ENCODE assay signal across 11 cellular contexts in genomic region chr1:11465307-11465706, GRCh38. TPM values are rescaled to one million over a fixed set of nuclear protein-coding genes. Genes with fewer than 3 reads are reported as not detected.
"Had no signal": no experiment of that assay in that cellular context is flagged by ENCODE, and none has a peak within 500 bp of the region (broad histone marks: within the 10 kb centered on the region; RNA-seq: fewer than 3 reads in every experiment).

No MANE protein-coding gene starts in this region.

- H2AFZ ChIP-seq: GM23248, GM23338 had no signal

- H3K4me2 ChIP-seq: GM23338 had no signal

- ATAC-seq: GM23338, HCT116 had no signal

- H3K4me3 ChIP-seq: GM23248, GM23338, HAP-1 had no signal

- H3K36me3 ChIP-seq: HAP-1 had no signal

- FAIRE-seq: H1, H54 had no signal

- DNase-seq: GM23248, GOT3, H7, H9, HCEC 1CT, HFFc6 had no signal

- H3K4me1 ChIP-seq: HAP-1 had no signal

- H3K9ac ChIP-seq: GM23248 had no signal

- H3K27ac ChIP-seq: GM23248 had no signal

- H3K9me3 ChIP-seq: HAP-1 had no signal

RNA-seq across cellular contexts. Expression of gene DISP3, which starts 13.6 kb away (rescaled TPM):
- total RNA-seq: GM23248, HFFc6 had no signal
- polyA plus RNA-seq: GM23248 had no signal
